In the genomic region with DNA sequence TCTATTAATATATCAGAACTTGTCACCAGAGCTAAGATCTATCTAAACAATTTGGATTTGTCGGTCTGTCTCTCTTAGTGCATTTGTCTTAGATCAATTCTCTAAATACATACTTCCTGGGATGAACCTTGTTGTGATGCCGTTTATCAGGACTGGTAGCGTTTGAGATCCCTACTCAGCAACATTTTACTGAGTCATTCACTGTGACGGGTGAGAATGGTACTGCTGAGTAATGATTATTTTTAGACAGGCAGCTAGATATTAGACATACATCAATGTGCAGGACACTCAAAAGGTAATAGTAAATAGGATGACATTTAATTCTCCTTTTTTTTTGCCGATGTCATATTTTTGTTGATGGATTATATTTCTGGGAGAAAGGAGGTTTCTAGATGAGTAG, we compare ENCODE assay signal across 24 cellular contexts.
DNase-seq lines count a peak whose midpoint lies in the region; ATAC-seq lines count a peak whose summit lies in the region.
"Had no signal": no experiment of that assay in that cellular context is flagged by ENCODE, and none has a peak within 500 bp of the region (broad histone marks: within the 10 kb centered on the region; RNA-seq: fewer than 3 reads in every experiment).

No MANE protein-coding gene starts in this region.

- no peak for ATAC-seq in HG03565 (IDR thresholded peaks at IDR 0.05; ENCODE audit: unreplicated experiment)
- ATAC-seq: effector memory CD8-positive, alpha-beta T cell; left ventricle myocardium superior; naive thymus-derived CD8-positive, alpha-beta T cell had no signal

- DNase-seq in A172 (ENCODE audit: low spot score) = peak; percentile 59
- DNase-seq in M059J (ENCODE audit: low read depth) = peak; percentile 75
- peak; percentile 56 for DNase-seq in amniotic epithelial cell (ENCODE audit: low read depth)
- peak; percentile 35 for DNase-seq in glomerular visceral epithelial cell (ENCODE audit: extremely low spot score)
- DNase-seq in hippocampal formation (lab: John Stamatoyannopoulos, UW) = no peak
- no peak for DNase-seq in immature natural killer cell
- no peak for DNase-seq in NCI-H1048 (lab: John Stamatoyannopoulos, UW)
- DNase-seq: activated CD4-positive, alpha-beta memory T cell treated with anti-CD3 and anti-CD28 coated beads for 36 hours; activated CD4-positive, CD25-positive, alpha-beta regulatory T cell treated with anti-CD3 and anti-CD28 coated beads, Interleukin-2, amount 50 U/mL, for 72 hours; activated CD8-positive, alpha-beta memory T cell treated with anti-CD3 and anti-CD28 coated beads, Interleukin-2, amount 50 U/mL, for 4 hours; activated naive CD4-positive, alpha-beta T cell treated with anti-CD3 and anti-CD28 coated beads, Interleukin-2, amount 10 ng/mL, durations not matched to agents 7 days and 5 days; amygdala; BE2C; effector memory CD8-positive, alpha-beta T cell; left ventricle myocardium superior; midbrain; naive thymus-derived CD8-positive, alpha-beta T cell; NCI-H510A treated with DMSO at 0.1 percent for 48 hours; retina; SJCRH30; stimulated activated CD4-positive, alpha-beta T cell treated with anti-CD3 and anti-CD28 coated beads, Interleukin-2, amount 100 ng/mL, for 24 hours; tibial artery had no signal

- no peak overlapping the region for H3K27ac Mint-ChIP-seq in immature natural killer cell
- H3K27ac Mint-ChIP-seq: activated CD4-positive, alpha-beta memory T cell treated with anti-CD3 and anti-CD28 coated beads for 36 hours; activated naive CD4-positive, alpha-beta T cell treated with anti-CD3 and anti-CD28 coated beads, Interleukin-2, amount 10 ng/mL, durations not matched to agents 7 days and 5 days; activated T-helper 1 cell treated with anti-CD3 and anti-CD28 coated beads, Interleukin-12 subunit alpha, Interleukin-12 subunit beta, Interleukin-2, Interleukin-4 antibody, amounts not matched to agents 30 ng/mL and 10 ng/mL and 1 ng/mL, durations not matched to agents 14 hours and 24 hours and 36 hours; effector memory CD8-positive, alpha-beta T cell; naive thymus-derived CD8-positive, alpha-beta T cell had no signal

- no peak overlapping the region for H3K4me3 Mint-ChIP-seq in immature natural killer cell
- H3K4me3 Mint-ChIP-seq: activated CD4-positive, alpha-beta memory T cell treated with anti-CD3 and anti-CD28 coated beads for 36 hours; activated naive CD4-positive, alpha-beta T cell treated with anti-CD3 and anti-CD28 coated beads, Interleukin-2, amount 10 ng/mL, durations not matched to agents 7 days and 5 days; activated T-helper 1 cell treated with anti-CD3 and anti-CD28 coated beads, Interleukin-12 subunit alpha, Interleukin-12 subunit beta, Interleukin-2, Interleukin-4 antibody, amounts not matched to agents 30 ng/mL and 10 ng/mL and 1 ng/mL, durations not matched to agents 14 hours and 24 hours and 36 hours; effector memory CD8-positive, alpha-beta T cell had no signal

- H3K9me3 Mint-ChIP-seq in immature natural killer cell = peaks cover 0 to 6% (median 4%) of the 10 kb centered on the region in 6 donors
- H3K9me3 Mint-ChIP-seq: activated CD4-positive, alpha-beta memory T cell treated with anti-CD3 and anti-CD28 coated beads for 36 hours; activated T-helper 1 cell treated with anti-CD3 and anti-CD28 coated beads, Interleukin-12 subunit alpha, Interleukin-12 subunit beta, Interleukin-2, Interleukin-4 antibody, amounts not matched to agents 30 ng/mL and 10 ng/mL and 1 ng/mL, durations not matched to agents 14 hours and 24 hours and 36 hours had no signal

- no peaks in the 10 kb centered on the region for H3K27me3 Mint-ChIP-seq in immature natural killer cell (ENCODE audit: low read depth in 3 of 3)
- H3K27me3 Mint-ChIP-seq: activated CD4-positive, alpha-beta memory T cell treated with anti-CD3 and anti-CD28 coated beads for 36 hours; activated naive CD4-positive, alpha-beta T cell treated with anti-CD3 and anti-CD28 coated beads, Interleukin-2, amount 10 ng/mL, durations not matched to agents 7 days and 5 days; effector memory CD8-positive, alpha-beta T cell had no signal

- no peaks in the 10 kb centered on the region for H3K4me1 Mint-ChIP-seq in immature natural killer cell
- H3K4me1 Mint-ChIP-seq: activated naive CD4-positive, alpha-beta T cell treated with anti-CD3 and anti-CD28 coated beads, Interleukin-2, amount 10 ng/mL, durations not matched to agents 7 days and 5 days; naive thymus-derived CD8-positive, alpha-beta T cell had no signal

- H3K36me3 Mint-ChIP-seq in immature natural killer cell = no peaks in the 10 kb centered on the region
- H3K36me3 Mint-ChIP-seq: activated CD4-positive, alpha-beta memory T cell treated with anti-CD3 and anti-CD28 coated beads for 36 hours; activated naive CD4-positive, alpha-beta T cell treated with anti-CD3 and anti-CD28 coated beads, Interleukin-2, amount 10 ng/mL, durations not matched to agents 7 days and 5 days; naive thymus-derived CD8-positive, alpha-beta T cell had no signal

Comparison
In these comparisons a context has a peak if more than half of its experiments do, and no peak if none do; other contexts are left out.
1. DNase-seq: peak in A172 (single experiment), M059J (single experiment), amniotic epithelial cell (single experiment) and glomerular visceral epithelial cell (single experiment); none in hippocampal formation (0 of 2), immature natural killer cell (0 of 3) and NCI-H1048 (single experiment).